ENCODE assay signal across 22 cellular contexts in the genomic region with DNA sequence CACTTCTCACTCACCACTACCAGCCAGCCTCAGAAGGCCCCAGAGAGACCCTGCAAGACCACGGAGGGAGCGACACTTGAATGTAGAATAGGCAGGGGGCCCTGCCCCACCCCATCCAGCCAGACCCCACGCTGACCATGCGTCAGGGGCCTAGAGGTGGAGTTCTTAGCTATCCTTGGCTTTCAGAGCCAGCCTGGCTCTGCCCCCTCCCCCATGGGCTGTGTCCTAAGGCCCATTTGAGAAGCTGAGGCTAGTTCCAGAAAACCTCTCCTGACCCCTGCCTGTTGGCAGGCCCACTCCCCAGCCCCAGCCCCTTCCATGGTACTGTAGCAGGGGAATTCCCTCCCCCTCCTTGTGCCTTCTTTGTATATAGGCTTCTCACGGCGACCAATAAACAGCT. TPM values are rescaled to one million over a fixed set of nuclear protein-coding genes. Genes with fewer than 3 reads are reported as not detected.
A peak's percentile ranks its signal among the peaks of the same experiment; 100 is the strongest.
DNase-seq lines count a peak whose midpoint lies in the region; TF ChIP-seq lines count a peak whose summit lies in the region.
"Had no signal": no experiment of that assay in that cellular context is flagged by ENCODE, and none has a peak within 500 bp of the region (broad histone marks: within the 10 kb centered on the region; RNA-seq: fewer than 3 reads in every experiment).

No MANE protein-coding gene starts in this region.

- no peaks in the 10 kb centered on the region for H3K9me3 Mint-ChIP-seq in Calu3 (ENCODE audit: low read depth, unreplicated experiment)
- H3K9me3 Mint-ChIP-seq in HFFc6 = no peaks in the 10 kb centered on the region

- CTCF ChIA-PET in Calu3 (lab: Charles Lee) = no interaction called here
- CTCF ChIA-PET in mammary epithelial cell (lab: Charles Lee; ENCODE audit: low non-redundant PET) = no interaction called here

- H2AK5ac ChIP-seq in neuronal stem cell (ENCODE audit: low read depth, low read length) = no peak overlapping the region

- no peak overlapping the region for H4K91ac ChIP-seq in neuronal stem cell (ENCODE audit: low read depth, low read length, poor library complexity)

- H3K27me3 Mint-ChIP-seq in Calu3 (ENCODE audit: unreplicated experiment) (no peaks in the 10 kb centered on the region), HFFc6 (ENCODE audit: insufficient read depth) (peaks cover 27% of the 10 kb centered on the region)

- H2BK120ac ChIP-seq in neuronal stem cell (ENCODE audit: low read depth, low read length) = no peak overlapping the region

- TF ChIP-seq CTCF in Calu3 (IDR thresholded peaks at IDR 0.05; ENCODE audit: unreplicated experiment) (no peak), HFFc6 (IDR thresholded peaks at IDR 0.05) (no peak), mammary epithelial cell (conservative IDR thresholded peaks at IDR 0.05 in 1 of 2, IDR thresholded peaks at IDR 0.05 in 1 of 2; ENCODE audit: extremely low read depth in 1 of 2, insufficient read depth in 1 of 2, low read depth in 1 of 2, low read length in 2 of 2) (no peak)

- whole genome bisulfite sequencing in mammary epithelial cell (ENCODE audit: low coverage, missing lambda C conversion rate) = 80% methylated on average over 2 of the region's 6 CpGs
- no CpG with 5 or more reads among the region's 6 CpGs for WGBS in neuronal stem cell (ENCODE audit: extremely low coverage in 2 of 2, insufficient read length in 2 of 2, insufficient replicate concordance in 1 of 2), 2 donors

- BruUV-seq in Calu3 (replicated peaks; lab: Mats Ljungman, UMichigan) (TSS peak; percentile 71), mammary epithelial cell (replicated peaks; lab: Mats Ljungman, UMichigan) (TSS peak; percentile 47)

- peak overlapping the region; percentile 54 for H2BK15ac ChIP-seq in neuronal stem cell (ENCODE audit: low read length)

- H3K14ac ChIP-seq in neuronal stem cell (ENCODE audit: low read length) = no peak overlapping the region

- H3K9ac ChIP-seq in mammary epithelial cell (ENCODE audit: insufficient read depth, low read length) = no peak overlapping the region
- H3K9ac ChIP-seq in neuronal stem cell (ENCODE audit: low read depth, low read length, poor library complexity) = no peak overlapping the region

- H3K27ac Mint-ChIP-seq in Calu3 (ENCODE audit: unreplicated experiment) (peak overlapping the region; percentile 65), HFFc6 (0 out of 2 replicates have a peak overlapping the region, but pooled peaks have one; percentile 9)
- H3K27ac Mint-ChIP-seq: CD4-positive, alpha-beta memory T cell had no signal

- dilution Hi-C loops in mammary epithelial cell (cut with HindIII; ENCODE audit: low sequenced_read_pairs) = no loop called here

- no peak for DNase-seq in Calu3
- no peak for DNase-seq in HFFc6
- DNase-seq in mammary epithelial cell = no peak
- no peak for DNase-seq in neuronal stem cell (ENCODE audit: low spot score)
- DNase-seq in inferior parietal cortex (ENCODE audit: extremely low spot score) = no peak
- DNase-seq in T1000 (lab: John Stamatoyannopoulos, UW) = no peak
- DNase-seq in ACHN = no peak
- DNase-seq: C1 segment of cervical spinal cord, COR-L47, HCEC 1CT, NCI-H1092, NCI-H1417 treated with DMSO at 0.1 percent for 48 hours, NCI-H1694 treated with DMSO at 0.1 percent for 48 hours, NCI-H2081, NCI-H2227 treated with DMSO at 0.1 percent for 48 hours, NCI-H526 treated with DMSO at 0.1 percent for 48 hours, SHP77, SW 1271 had no signal

- H3K9me3 ChIP-seq in mammary epithelial cell (replicated peaks; ENCODE audit: insufficient read depth, low read length) (no peaks in the 10 kb centered on the region), neuronal stem cell (replicated peaks in 1 of 2; ENCODE audit: control insufficient read depth in 2 of 2, insufficient read depth in 1 of 2, low read depth in 1 of 2, low read length in 2 of 2) (no peaks in the 10 kb centered on the region)
- H3K9me3 ChIP-seq: A549 had no signal

- H3K4me3 Mint-ChIP-seq in Calu3 (ENCODE audit: low read depth, unreplicated experiment) (no peak overlapping the region), HFFc6 (no peak overlapping the region; the same call in 1 of the 2 replicates)
- H3K4me3 Mint-ChIP-seq: CD4-positive, alpha-beta memory T cell had no signal

- H3K4me1 ChIP-seq in mammary epithelial cell (ENCODE audit: insufficient read depth, low read length) = peaks cover 9% of the 10 kb centered on the region
- peaks cover 0 to 3% of the 10 kb centered on the region in 2 donors for H3K4me1 ChIP-seq in neuronal stem cell (ENCODE audit: control insufficient read depth in 2 of 2, insufficient read depth in 1 of 2, low read depth in 1 of 2, low read length in 2 of 2)

- no peak overlapping the region for H3K18ac ChIP-seq in neuronal stem cell (ENCODE audit: low read length)

- in situ Hi-C loops in mammary epithelial cell (cut with MboI; ENCODE audit: low sequenced_read_pairs in 2 of 2) (no loop called here), ACHN (cut with HindIII; ENCODE audit: low pct_ligation_motif_present, low pct_unique_long_range_greater_than_20kb, low sequenced_read_pairs) (no loop called here)

- H3K4me2 ChIP-seq in mammary epithelial cell (ENCODE audit: insufficient read depth, low read depth, low read length) (no peak overlapping the region), neuronal stem cell (ENCODE audit: insufficient read depth, low read length, poor library complexity, severe bottlenecking) (no peak overlapping the region)
- H3K4me2 ChIP-seq: A549 had no signal

- H3K36me3 Mint-ChIP-seq in Calu3 (ENCODE audit: insufficient read depth, unreplicated experiment) (peaks cover 91% of the 10 kb centered on the region), HFFc6 (ENCODE audit: low read depth) (peaks cover 30% of the 10 kb centered on the region; the same call in 1 of the 2 replicates)

- H4K8ac ChIP-seq in neuronal stem cell (ENCODE audit: low read depth, low read length) = no peak overlapping the region

- H3K27ac ChIP-seq in mammary epithelial cell (ENCODE audit: insufficient read depth, low read depth, low read length) (no peak overlapping the region), neuronal stem cell (replicated peaks; ENCODE audit: low read length) (no peak overlapping the region)
- H3K27ac ChIP-seq: A549, HL-60 had no signal

- H3K36me3 ChIP-seq in mammary epithelial cell (ENCODE audit: insufficient read depth, low read length) (peaks cover 39% of the 10 kb centered on the region), neuronal stem cell (replicated peaks in 1 of 2; ENCODE audit: control insufficient read depth in 2 of 2, insufficient read depth in 2 of 2, low read length in 2 of 2) (no peaks in the 10 kb centered on the region)

- H3K4me1 Mint-ChIP-seq in Calu3 (ENCODE audit: low read depth, unreplicated experiment) (peaks cover 21% of the 10 kb centered on the region), HFFc6 (ENCODE audit: low read depth) (peaks cover 22% of the 10 kb centered on the region)

- peaks cover 16% of the 10 kb centered on the region for H4K20me1 ChIP-seq in mammary epithelial cell (ENCODE audit: insufficient read depth, low read length)

- intact Hi-C loops in Calu3 (cut with micrococcal nuclease; ENCODE audit: unreplicated experiment) (loop anchor here (5.0 kb wide), 1 partner anchor 33 kb away; the partner anchor contains the start of gene ITGA3), mammary epithelial cell (cut with micrococcal nuclease) (no loop called here)

- H3K4me3 ChIP-seq in mammary epithelial cell (replicated peaks in 1 of 3; ENCODE audit: insufficient read depth in 1 of 3, low read depth in 2 of 3, low read length in 3 of 3) = no peak overlapping the region
- no peak overlapping the region for H3K4me3 ChIP-seq in neuronal stem cell (ENCODE audit: low read length in 2 of 2)
- H3K4me3 ChIP-seq: A549 had no signal

- H3K23ac ChIP-seq in neuronal stem cell (ENCODE audit: low read depth, low read length, poor library complexity) = peak overlapping the region; percentile 8

- peaks cover 17% of the 10 kb centered on the region for H3K79me2 ChIP-seq in mammary epithelial cell (ENCODE audit: insufficient read depth, low read length)

- H2AFZ ChIP-seq in mammary epithelial cell (ENCODE audit: low read depth, low read length) (no peak overlapping the region), neuronal stem cell (ENCODE audit: low read length) (peak overlapping the region; percentile 36)

- H3K4ac ChIP-seq in neuronal stem cell (ENCODE audit: low read length) = no peak overlapping the region

- H3K27me3 ChIP-seq in mammary epithelial cell (ENCODE audit: insufficient read depth, low read length) (no peaks in the 10 kb centered on the region), neuronal stem cell (ENCODE audit: control insufficient read depth in 3 of 3, insufficient read depth in 3 of 3, low read depth in 1 of 3, low read length in 3 of 3) (peaks cover 0 to 7% (median 0%) of the 10 kb centered on the region in 3 experiments)

- no peaks in the 10 kb centered on the region for H3K79me1 ChIP-seq in neuronal stem cell (ENCODE audit: low read depth, low read length)

- no peak overlapping the region for H2BK5ac ChIP-seq in neuronal stem cell (ENCODE audit: low read length)

- H2BK12ac ChIP-seq in neuronal stem cell (ENCODE audit: low read length) = no peak overlapping the region

RNA-seq across cellular contexts. Expression of gene PDK2, which starts 5.1 kb away (rescaled TPM):
- 29.5 and 39.1 TPM in 2 replicates for total RNA-seq in Calu3 (2022)
- 10 to 100 TPM; 26.6 to 35.6 (median 29.6) TPM for total RNA-seq in HFFc6 (2021; fragmentation: NEBNext Ultra II Directional; extraction: Animal tissue kit (Norgen Biotek cat#: 25700))
- total RNA-seq in mammary epithelial cell = 10 to 100 TPM; 18.2 to 24.8 TPM
- 7.7 TPM for polyA plus RNA-seq in mammary epithelial cell
- 13.5 TPM for polyA minus RNA-seq in mammary epithelial cell
- 40.5 TPM for polyA plus RNA-seq in neuronal stem cell (2013, experiment 1 of 2)
- 39.2 TPM for polyA plus RNA-seq in neuronal stem cell (2013, experiment 2 of 2)

RNA-seq across cellular contexts. Expression of gene ITGA3, which starts 34.2 kb away (rescaled TPM):
- total RNA-seq in Calu3 (2022) (539 and 709 TPM in 2 replicates), mammary epithelial cell (1,000 to 10,000 TPM; 1,418 to 2,030 TPM)
- total RNA-seq in HFFc6 (2021; fragmentation: NEBNext Ultra II Directional; extraction: Animal tissue kit (Norgen Biotek cat#: 25700)) = 100 to 1,000 TPM; 272 to 319 (median 288) TPM
- 1,026 TPM for polyA plus RNA-seq in mammary epithelial cell
- polyA minus RNA-seq in mammary epithelial cell = 2,074 TPM
- polyA plus RNA-seq in neuronal stem cell (2013, experiment 1 of 2) = 8.3 TPM
- 6.8 TPM for polyA plus RNA-seq in neuronal stem cell (2013, experiment 2 of 2)

RNA-seq across cellular contexts. Expression of gene SAMD14, which starts 39.9 kb away (rescaled TPM):
- not detected in 2 replicates for total RNA-seq in Calu3 (2022)
- total RNA-seq in HFFc6 (2021; fragmentation: NEBNext Ultra II Directional; extraction: Animal tissue kit (Norgen Biotek cat#: 25700)) = 10 to 100 TPM in 4 of 6 experiments, 1 to 10 TPM in 2; 4.3 to 14.1 (median 11.4) TPM
- total RNA-seq in mammary epithelial cell = under 1 TPM; 0.12 to 0.33 TPM
- polyA plus RNA-seq in mammary epithelial cell = 0.05 TPM
- polyA minus RNA-seq in mammary epithelial cell = 0.98 TPM
- 31.6 TPM for polyA plus RNA-seq in neuronal stem cell (2013, experiment 1 of 2)
- 33.4 TPM for polyA plus RNA-seq in neuronal stem cell (2013, experiment 2 of 2)
- total RNA-seq: NCI-H460 had no signal
